ENCODE assay signal across 19 cellular contexts in genomic region chr4:91965166-91965565, GRCh38.
A peak's percentile ranks its signal among the peaks of the same experiment; 100 is the strongest.
DNase-seq lines count a peak whose midpoint lies in the region; ATAC-seq, FAIRE-seq and TF ChIP-seq lines count a peak whose summit lies in the region.
"Had no signal": no experiment of that assay in that cellular context is flagged by ENCODE, and none has a peak within 500 bp of the region (broad histone marks: within the 10 kb centered on the region; RNA-seq: fewer than 3 reads in every experiment).

No MANE protein-coding gene starts in this region.

- ATAC-seq in right lobe of liver (no peak), HepG2 (no peak)

- H3K27ac ChIP-seq in right lobe of liver (no peak overlapping the region), HepG2 (ENCODE audit: extremely low read length, insufficient read depth, low read length) (no peak overlapping the region), hepatocyte (no peak overlapping the region)

- H3K4me2 ChIP-seq in HepG2 (ENCODE audit: low read depth, low read length), result no peak overlapping the region
- no peak overlapping the region for H3K4me2 ChIP-seq in hepatocyte

- no peak overlapping the region for H3K27ac Mint-ChIP-seq in type B pancreatic cell
- H3K27ac Mint-ChIP-seq: B cell; CD4-positive, alpha-beta memory T cell had no signal

- no peak for FAIRE-seq in HepG2 (lab: Jason Lieb, UNC)
- FAIRE-seq in GM19239 (lab: Jason Lieb, UNC), result no peak
- FAIRE-seq: G401.6, GM12891, HTR-8/SVneo had no signal

- H3K9me3 ChIP-seq in right lobe of liver, result no peaks in the 10 kb centered on the region
- no peaks in the 10 kb centered on the region for H3K9me3 ChIP-seq in HepG2 (ENCODE audit: low read length)
- no peaks in the 10 kb centered on the region for H3K9me3 ChIP-seq in hepatocyte (ENCODE audit: low read depth)
- H3K9me3 ChIP-seq: HAP-1 had no signal

- DNase-seq in right lobe of liver (no peak), HepG2 (ENCODE audit: low spot score) (no peak), astrocyte of the spinal cord (ENCODE audit: low read depth, low spot score) (no peak), hepatocyte (ENCODE audit: low spot score) (no peak), type B pancreatic cell (ENCODE audit: extremely low spot score, unreplicated experiment) (no peak), GM19239 (ENCODE audit: insufficient read length, low spot score) (no peak), posterior vena cava (ENCODE audit: low spot score) (no peak), NCI-H526 (lab: John Stamatoyannopoulos, UW) (no peak)
- DNase-seq: ACHN; C1 segment of cervical spinal cord; CD4-positive, alpha-beta memory T cell; DMS79 treated with DMSO at 0.1 percent for 48 hours; EL; GOT3 had no signal

- intact Hi-C loops in right lobe of liver (cut with DNase I) (no loop called here), HepG2 (cut with micrococcal nuclease; ENCODE audit: unreplicated experiment) (no loop called here), posterior vena cava (cut with DNase I) (no loop called here)

- in situ Hi-C loops in HepG2 (cut with HindIII; ENCODE audit: extremely low pct_ligation_motif_present, low pct_unique_long_range_greater_than_20kb), result no loop called here
- in situ Hi-C loops in astrocyte of the spinal cord (cut with HindIII; ENCODE audit: low sequenced_read_pairs), result no loop called here

- H3K4me1 ChIP-seq in right lobe of liver, result no peaks in the 10 kb centered on the region
- H3K4me1 ChIP-seq in HepG2 (ENCODE audit: insufficient read depth, low read length), result no peaks in the 10 kb centered on the region
- H3K4me1 ChIP-seq in hepatocyte (ENCODE audit: insufficient read depth), result peaks cover 7% of the 10 kb centered on the region
- H3K4me1 ChIP-seq: HAP-1 had no signal

- POLR2A ChIA-PET in HepG2 (lab: Yijun Ruan, JAX), result no interaction called here

- H3K36me3 ChIP-seq in right lobe of liver (no peaks in the 10 kb centered on the region), HepG2 (replicated peaks in 1 of 2; ENCODE audit: control insufficient read depth in 1 of 2, insufficient read depth in 2 of 2, low read length in 2 of 2) (no peaks in the 10 kb centered on the region), hepatocyte (replicated peaks; ENCODE audit: insufficient read depth, low read depth) (no peaks in the 10 kb centered on the region)
- H3K36me3 ChIP-seq: HAP-1 had no signal

- peaks cover 3% of the 10 kb centered on the region for H3K4me1 Mint-ChIP-seq in type B pancreatic cell (ENCODE audit: unreplicated experiment)
- H3K4me1 Mint-ChIP-seq: B cell; CD4-positive, alpha-beta memory T cell had no signal

- H3K4me3 ChIP-seq in right lobe of liver (no peak overlapping the region), HepG2 (replicated peaks in 1 of 3; ENCODE audit: insufficient read depth in 1 of 3, low read depth in 2 of 3, low read length in 3 of 3) (no peak overlapping the region), astrocyte of the spinal cord (ENCODE audit: low read depth, low read length) (no peak overlapping the region), hepatocyte (no peak overlapping the region)
- H3K4me3 ChIP-seq: HAP-1 had no signal

- H4K20me1 ChIP-seq in HepG2 (ENCODE audit: insufficient read depth, low read length), result no peaks in the 10 kb centered on the region
- H4K20me1 ChIP-seq in hepatocyte (ENCODE audit: insufficient read depth, poor library complexity, severe bottlenecking), result no peaks in the 10 kb centered on the region

- no peak overlapping the region for H3K4me3 Mint-ChIP-seq in type B pancreatic cell
- H3K4me3 Mint-ChIP-seq: B cell; CD4-positive, alpha-beta memory T cell had no signal

- no peak for TF ChIP-seq RAD21 in HepG2 (CRISPR knock-in tag; IDR thresholded peaks at IDR 0.05)

- no peaks in the 10 kb centered on the region for H3K79me2 ChIP-seq in HepG2 (ENCODE audit: insufficient read depth, low read length)
- no peaks in the 10 kb centered on the region for H3K79me2 ChIP-seq in hepatocyte

- BruUV-seq in HepG2 (replicated peaks; lab: Mats Ljungman, UMichigan), result no TSS peak

- TF ChIP-seq CTCF in right lobe of liver (IDR thresholded peaks at IDR 0.05), result peak in 3 of 4 donors; percentile 26 to 46 (median 31)
- TF ChIP-seq CTCF in HepG2 (CRISPR knock-in tag; IDR thresholded peaks at IDR 0.05), result no peak
- TF ChIP-seq CTCF in astrocyte of the spinal cord (IDR thresholded peaks at IDR 0.05; ENCODE audit: low read depth, low read length), result peak; percentile 28
- TF ChIP-seq CTCF in hepatocyte (IDR thresholded peaks at IDR 0.05; ENCODE audit: poor library complexity), result peak; percentile 5
- peak; percentile 36 for TF ChIP-seq CTCF in type B pancreatic cell (conservative IDR thresholded peaks at IDR 0.05)

- no peaks in the 10 kb centered on the region for H3K9me3 Mint-ChIP-seq in type B pancreatic cell

- H3K27me3 ChIP-seq in right lobe of liver, result no peaks in the 10 kb centered on the region
- no peaks in the 10 kb centered on the region; a peak in 1 of 5 replicates for H3K27me3 ChIP-seq in HepG2 (ENCODE audit: control insufficient read depth in 1 of 2, insufficient read depth in 2 of 2, low read length in 2 of 2)
- no peaks in the 10 kb centered on the region for H3K27me3 ChIP-seq in hepatocyte

- no peak overlapping the region for H3K9ac ChIP-seq in HepG2 (ENCODE audit: insufficient read depth, low read depth, low read length)

- CTCF ChIA-PET in HepG2 (lab: Yijun Ruan, JAX; ENCODE audit: low intra/inter-chr PET ratio, low total read pairs), result no interaction called here

- H3K36me3 Mint-ChIP-seq in type B pancreatic cell, result no peaks in the 10 kb centered on the region
- H3K36me3 Mint-ChIP-seq: CD4-positive, alpha-beta memory T cell had no signal

- TF ChIP-seq EP300 in HepG2 (IDR thresholded peaks at IDR 0.05; ENCODE audit: low read depth in 2 of 2, low read length in 2 of 2), result no peak
- no peak for TF ChIP-seq EP300 in HepG2 (CRISPR knock-in tag; IDR thresholded peaks at IDR 0.05; ENCODE audit: borderline replicate concordance)

- no peaks in the 10 kb centered on the region for H3K27me3 Mint-ChIP-seq in type B pancreatic cell
- H3K27me3 Mint-ChIP-seq: B cell; CD4-positive, alpha-beta memory T cell had no signal

- TF ChIP-seq POLR2A in right lobe of liver (IDR thresholded peaks at IDR 0.05) (no peak), HepG2 (IDR thresholded peaks at IDR 0.05; ENCODE audit: insufficient read depth in 1 of 2, low read depth in 2 of 2, low read length in 2 of 2) (no peak)

- H3K9me2 ChIP-seq in hepatocyte (replicated peaks; ENCODE audit: insufficient read depth), result no peaks in the 10 kb centered on the region

- H2AFZ ChIP-seq in HepG2 (ENCODE audit: low read length) (no peak overlapping the region), hepatocyte (no peak overlapping the region)

TF ChIP-seq in HepG2, 621 proteins besides CTCF, POLR2A, EP300 and RAD21:
- TF ChIP-seq ZNF800 (CRISPR knock-in tag; IDR thresholded peaks at IDR 0.05) (no peak), ZC3H13 (CRISPR knock-in tag; IDR thresholded peaks at IDR 0.05) (no peak), REPIN1 (CRISPR knock-in tag; IDR thresholded peaks at IDR 0.05; ENCODE audit: borderline replicate concordance, low read depth) (no peak), FOXP4 (CRISPR knock-in tag; IDR thresholded peaks at IDR 0.05) (no peak)
